1 cellular context compared by ENCODE assay signal in genomic region chr15:40803688-40804087, GRCh38.
TF ChIP-seq lines count a peak whose summit lies in the region.

No MANE protein-coding gene starts in this region.

TF ChIP-seq in K562, 482 proteins besides CTCF, POLR2A, EP300 and RAD21:
- no peak for TF ChIP-seq CHD1 (IDR thresholded peaks at IDR 0.05; ENCODE audit: low read length)
- no peak for TF ChIP-seq ZNF280A (IDR thresholded peaks at IDR 0.05; ENCODE audit: low read depth, partially characterized antibody)
- no peak for TF ChIP-seq E4F1 (CRISPR knock-in tag; IDR thresholded peaks at IDR 0.05; ENCODE audit: borderline replicate concordance)
- TF ChIP-seq ZNF766 (CRISPR knock-in tag; conservative IDR thresholded peaks at IDR 0.05), result no peak
- no peak for TF ChIP-seq ZNF277 (CRISPR knock-in tag; IDR thresholded peaks at IDR 0.05; ENCODE audit: borderline replicate concordance)
- TF ChIP-seq RAD51 (IDR thresholded peaks at IDR 0.05; ENCODE audit: borderline replicate concordance, low read depth), result no peak
- no peak for TF ChIP-seq TBP (optimal IDR thresholded peaks at IDR 0.05; ENCODE audit: low read depth, low read length)
